2 cellular contexts compared by ENCODE assay signal in the genomic region with DNA sequence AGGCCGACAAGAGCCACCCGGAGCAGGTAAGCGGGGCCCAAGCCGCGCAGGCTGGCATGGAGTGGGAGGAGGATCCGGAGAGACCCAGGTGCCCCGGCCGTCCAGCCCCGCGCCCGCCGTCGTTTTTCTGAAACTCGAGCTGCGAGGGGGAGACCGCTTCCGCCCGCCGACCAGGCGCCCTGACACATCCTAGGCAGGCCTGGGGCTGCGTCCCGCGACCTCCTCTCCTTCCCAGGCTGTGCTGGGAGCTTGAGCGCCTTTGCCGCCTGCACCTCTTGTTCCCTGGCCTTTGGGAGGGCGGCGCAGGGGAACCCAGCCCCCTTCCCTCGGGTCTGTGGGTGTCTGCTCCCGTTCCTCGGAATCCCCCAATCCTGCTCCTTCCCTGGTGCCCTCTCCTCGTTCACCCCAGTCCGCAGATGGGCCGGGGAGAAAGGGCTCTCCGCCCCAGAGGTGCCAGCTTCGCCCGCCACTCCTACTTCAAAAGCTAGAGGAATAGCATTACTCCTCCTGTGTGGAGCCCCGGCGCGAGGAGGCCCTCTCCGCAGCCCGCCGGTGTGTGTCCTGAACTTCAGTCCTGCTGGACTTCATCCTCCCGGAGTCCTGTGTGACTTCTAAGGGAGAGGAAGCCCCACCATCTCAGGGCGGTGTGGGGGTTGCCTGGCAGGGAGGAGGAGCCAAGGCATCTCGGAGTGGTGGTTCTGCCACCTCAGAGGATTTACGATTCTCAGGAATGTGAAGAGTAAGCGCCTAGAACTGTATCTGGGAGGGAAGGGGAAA.
TF ChIP-seq lines count a peak whose summit lies in the region.

No MANE protein-coding gene starts in this region.

TF ChIP-seq in HEK293T, 16 proteins besides CTCF, POLR2A, EP300 and RAD21:
- TF ChIP-seq BHLHE40 (IDR thresholded peaks at IDR 0.05; ENCODE audit: borderline replicate concordance) (no peak), L3MBTL2 (conservative IDR thresholded peaks at IDR 0.05) (no peak)
- TF ChIP-seq, protein P1, sequence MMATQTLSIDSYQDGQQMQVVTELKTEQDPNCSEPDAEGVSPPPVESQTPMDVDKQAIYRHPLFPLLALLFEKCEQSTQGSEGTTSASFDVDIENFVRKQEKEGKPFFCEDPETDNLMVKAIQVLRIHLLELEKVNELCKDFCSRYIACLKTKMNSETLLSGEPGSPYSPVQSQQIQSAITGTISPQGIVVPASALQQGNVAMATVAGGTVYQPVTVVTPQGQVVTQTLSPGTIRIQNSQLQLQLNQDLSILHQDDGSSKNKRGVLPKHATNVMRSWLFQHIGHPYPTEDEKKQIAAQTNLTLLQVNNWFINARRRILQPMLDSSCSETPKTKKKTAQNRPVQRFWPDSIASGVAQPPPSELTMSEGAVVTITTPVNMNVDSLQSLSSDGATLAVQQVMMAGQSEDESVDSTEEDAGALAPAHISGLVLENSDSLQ (IDR thresholded peaks at IDR 0.05): peak; percentile 77

TF ChIP-seq in K562, 482 proteins besides CTCF, POLR2A, EP300 and RAD21 (continues in another document):
- TF ChIP-seq, protein P2, sequence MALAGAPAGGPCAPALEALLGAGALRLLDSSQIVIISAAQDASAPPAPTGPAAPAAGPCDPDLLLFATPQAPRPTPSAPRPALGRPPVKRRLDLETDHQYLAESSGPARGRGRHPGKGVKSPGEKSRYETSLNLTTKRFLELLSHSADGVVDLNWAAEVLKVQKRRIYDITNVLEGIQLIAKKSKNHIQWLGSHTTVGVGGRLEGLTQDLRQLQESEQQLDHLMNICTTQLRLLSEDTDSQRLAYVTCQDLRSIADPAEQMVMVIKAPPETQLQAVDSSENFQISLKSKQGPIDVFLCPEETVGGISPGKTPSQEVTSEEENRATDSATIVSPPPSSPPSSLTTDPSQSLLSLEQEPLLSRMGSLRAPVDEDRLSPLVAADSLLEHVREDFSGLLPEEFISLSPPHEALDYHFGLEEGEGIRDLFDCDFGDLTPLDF (CRISPR knock-in tag; IDR thresholded peaks at IDR 0.05): no peak
- TF ChIP-seq EZH2 (IDR thresholded peaks at IDR 0.05; ENCODE audit: borderline replicate concordance, low read depth, low read length): no peak
- peak; percentile 5 for TF ChIP-seq KDM5B (IDR thresholded peaks at IDR 0.05; ENCODE audit: insufficient replicate concordance, low read depth, low read length)
- no peak for TF ChIP-seq ZNF212 (CRISPR knock-in tag; IDR thresholded peaks at IDR 0.05)
- TF ChIP-seq ZNF57 (CRISPR knock-in tag; IDR thresholded peaks at IDR 0.05): no peak
- no peak for TF ChIP-seq HLTF (IDR thresholded peaks at IDR 0.05)
- no peak for TF ChIP-seq BCL6 (CRISPR knock-in tag; IDR thresholded peaks at IDR 0.05)
- TF ChIP-seq KAT7 (CRISPR knock-in tag; IDR thresholded peaks at IDR 0.05; ENCODE audit: borderline replicate concordance): no peak
- TF ChIP-seq, protein P3, sequence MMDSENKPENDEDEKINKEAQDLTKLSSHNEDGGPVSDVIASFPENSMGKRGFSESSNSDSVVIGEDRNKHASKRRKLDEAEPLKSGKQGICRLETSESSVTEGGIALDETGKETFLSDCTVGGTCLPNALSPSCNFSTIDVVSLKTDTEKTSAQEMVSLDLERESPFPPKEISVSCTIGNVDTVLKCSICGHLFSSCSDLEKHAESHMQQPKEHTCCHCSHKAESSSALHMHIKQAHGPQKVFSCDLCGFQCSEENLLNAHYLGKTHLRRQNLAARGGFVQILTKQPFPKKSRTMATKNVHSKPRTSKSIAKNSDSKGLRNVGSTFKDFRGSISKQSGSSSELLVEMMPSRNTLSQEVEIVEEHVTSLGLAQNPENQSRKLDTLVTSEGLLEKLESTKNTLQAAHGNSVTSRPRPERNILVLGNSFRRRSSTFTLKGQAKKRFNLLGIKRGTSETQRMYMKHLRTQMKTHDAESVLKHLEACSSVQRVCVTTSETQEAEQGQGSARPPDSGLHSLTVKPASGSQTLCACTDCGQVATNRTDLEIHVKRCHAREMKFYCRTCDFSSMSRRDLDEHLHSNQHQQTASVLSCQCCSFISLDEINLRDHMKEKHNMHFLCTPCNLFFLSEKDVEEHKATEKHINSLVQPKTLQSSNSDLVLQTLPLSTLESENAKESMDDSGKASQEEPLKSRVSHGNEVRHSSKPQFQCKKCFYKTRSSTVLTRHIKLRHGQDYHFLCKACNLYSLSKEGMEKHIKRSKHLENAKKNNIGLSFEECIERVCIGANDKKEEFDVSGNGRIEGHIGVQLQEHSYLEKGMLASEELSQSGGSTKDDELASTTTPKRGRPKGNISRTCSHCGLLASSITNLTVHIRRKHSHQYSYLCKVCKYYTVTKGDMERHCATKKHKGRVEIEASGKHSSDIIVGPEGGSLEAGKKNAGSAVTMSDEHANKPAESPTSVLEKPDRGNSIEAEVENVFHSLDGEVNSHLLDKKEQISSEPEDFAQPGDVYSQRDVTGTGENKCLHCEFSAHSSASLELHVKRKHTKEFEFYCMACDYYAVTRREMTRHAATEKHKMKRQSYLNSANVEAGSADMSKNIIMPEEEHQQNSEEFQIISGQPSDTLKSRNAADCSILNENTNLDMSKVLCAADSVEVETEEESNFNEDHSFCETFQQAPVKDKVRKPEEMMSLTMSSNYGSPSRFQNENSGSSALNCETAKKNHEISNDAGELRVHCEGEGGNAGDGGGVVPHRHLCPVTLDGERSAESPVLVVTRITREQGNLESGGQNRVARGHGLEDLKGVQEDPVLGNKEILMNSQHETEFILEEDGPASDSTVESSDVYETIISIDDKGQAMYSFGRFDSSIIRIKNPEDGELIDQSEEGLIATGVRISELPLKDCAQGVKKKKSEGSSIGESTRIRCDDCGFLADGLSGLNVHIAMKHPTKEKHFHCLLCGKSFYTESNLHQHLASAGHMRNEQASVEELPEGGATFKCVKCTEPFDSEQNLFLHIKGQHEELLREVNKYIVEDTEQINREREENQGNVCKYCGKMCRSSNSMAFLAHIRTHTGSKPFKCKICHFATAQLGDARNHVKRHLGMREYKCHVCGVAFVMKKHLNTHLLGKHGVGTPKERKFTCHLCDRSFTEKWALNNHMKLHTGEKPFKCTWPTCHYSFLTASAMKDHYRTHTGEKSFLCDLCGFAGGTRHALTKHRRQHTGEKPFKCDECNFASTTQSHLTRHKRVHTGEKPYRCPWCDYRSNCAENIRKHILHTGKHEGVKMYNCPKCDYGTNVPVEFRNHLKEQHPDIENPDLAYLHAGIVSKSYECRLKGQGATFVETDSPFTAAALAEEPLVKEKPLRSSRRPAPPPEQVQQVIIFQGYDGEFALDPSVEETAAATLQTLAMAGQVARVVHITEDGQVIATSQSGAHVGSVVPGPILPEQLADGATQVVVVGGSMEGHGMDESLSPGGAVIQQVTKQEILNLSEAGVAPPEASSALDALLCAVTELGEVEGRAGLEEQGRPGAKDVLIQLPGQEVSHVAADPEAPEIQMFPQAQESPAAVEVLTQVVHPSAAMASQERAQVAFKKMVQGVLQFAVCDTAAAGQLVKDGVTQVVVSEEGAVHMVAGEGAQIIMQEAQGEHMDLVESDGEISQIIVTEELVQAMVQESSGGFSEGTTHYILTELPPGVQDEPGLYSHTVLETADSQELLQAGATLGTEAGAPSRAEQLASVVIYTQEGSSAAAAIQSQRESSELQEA (IDR thresholded peaks at IDR 0.05; ENCODE audit: low read depth): no peak
- TF ChIP-seq CBX1 (IDR thresholded peaks at IDR 0.05; ENCODE audit: low read depth): no peak
- TF ChIP-seq, protein P4, sequence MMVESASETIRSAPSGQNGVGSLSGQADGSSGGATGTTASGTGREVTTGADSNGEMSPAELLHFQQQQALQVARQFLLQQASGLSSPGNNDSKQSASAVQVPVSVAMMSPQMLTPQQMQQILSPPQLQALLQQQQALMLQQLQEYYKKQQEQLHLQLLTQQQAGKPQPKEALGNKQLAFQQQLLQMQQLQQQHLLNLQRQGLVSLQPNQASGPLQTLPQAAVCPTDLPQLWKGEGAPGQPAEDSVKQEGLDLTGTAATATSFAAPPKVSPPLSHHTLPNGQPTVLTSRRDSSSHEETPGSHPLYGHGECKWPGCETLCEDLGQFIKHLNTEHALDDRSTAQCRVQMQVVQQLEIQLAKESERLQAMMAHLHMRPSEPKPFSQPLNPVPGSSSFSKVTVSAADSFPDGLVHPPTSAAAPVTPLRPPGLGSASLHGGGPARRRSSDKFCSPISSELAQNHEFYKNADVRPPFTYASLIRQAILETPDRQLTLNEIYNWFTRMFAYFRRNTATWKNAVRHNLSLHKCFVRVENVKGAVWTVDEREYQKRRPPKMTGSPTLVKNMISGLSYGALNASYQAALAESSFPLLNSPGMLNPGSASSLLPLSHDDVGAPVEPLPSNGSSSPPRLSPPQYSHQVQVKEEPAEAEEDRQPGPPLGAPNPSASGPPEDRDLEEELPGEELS (CRISPR knock-in tag; IDR thresholded peaks at IDR 0.05; ENCODE audit: borderline replicate concordance): no peak
- TF ChIP-seq, protein P5, sequence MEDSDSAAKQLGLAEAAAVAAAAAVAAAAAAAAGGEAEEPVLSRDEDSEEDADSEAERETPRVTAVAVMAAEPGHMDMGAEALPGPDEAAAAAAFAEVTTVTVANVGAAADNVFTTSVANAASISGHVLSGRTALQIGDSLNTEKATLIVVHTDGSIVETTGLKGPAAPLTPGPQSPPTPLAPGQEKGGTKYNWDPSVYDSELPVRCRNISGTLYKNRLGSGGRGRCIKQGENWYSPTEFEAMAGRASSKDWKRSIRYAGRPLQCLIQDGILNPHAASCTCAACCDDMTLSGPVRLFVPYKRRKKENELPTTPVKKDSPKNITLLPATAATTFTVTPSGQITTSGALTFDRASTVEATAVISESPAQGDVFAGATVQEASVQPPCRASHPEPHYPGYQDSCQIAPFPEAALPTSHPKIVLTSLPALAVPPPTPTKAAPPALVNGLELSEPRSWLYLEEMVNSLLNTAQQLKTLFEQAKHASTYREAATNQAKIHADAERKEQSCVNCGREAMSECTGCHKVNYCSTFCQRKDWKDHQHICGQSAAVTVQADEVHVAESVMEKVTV (CRISPR knock-in tag; IDR thresholded peaks at IDR 0.05): no peak
- no peak for TF ChIP-seq CBFB (CRISPR knock-in tag; IDR thresholded peaks at IDR 0.05)
- TF ChIP-seq BACH1 (tag; IDR thresholded peaks at IDR 0.05): no peak
- TF ChIP-seq CHD1 (IDR thresholded peaks at IDR 0.05; ENCODE audit: low read length): no peak
- TF ChIP-seq NONO (IDR thresholded peaks at IDR 0.05; ENCODE audit: low read depth in 2 of 2, low read length in 1 of 2): no peak
- TF ChIP-seq, protein P6, sequence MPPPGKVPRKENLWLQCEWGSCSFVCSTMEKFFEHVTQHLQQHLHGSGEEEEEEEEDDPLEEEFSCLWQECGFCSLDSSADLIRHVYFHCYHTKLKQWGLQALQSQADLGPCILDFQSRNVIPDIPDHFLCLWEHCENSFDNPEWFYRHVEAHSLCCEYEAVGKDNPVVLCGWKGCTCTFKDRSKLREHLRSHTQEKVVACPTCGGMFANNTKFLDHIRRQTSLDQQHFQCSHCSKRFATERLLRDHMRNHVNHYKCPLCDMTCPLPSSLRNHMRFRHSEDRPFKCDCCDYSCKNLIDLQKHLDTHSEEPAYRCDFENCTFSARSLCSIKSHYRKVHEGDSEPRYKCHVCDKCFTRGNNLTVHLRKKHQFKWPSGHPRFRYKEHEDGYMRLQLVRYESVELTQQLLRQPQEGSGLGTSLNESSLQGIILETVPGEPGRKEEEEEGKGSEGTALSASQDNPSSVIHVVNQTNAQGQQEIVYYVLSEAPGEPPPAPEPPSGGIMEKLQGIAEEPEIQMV (tag; conservative IDR thresholded peaks at IDR 0.05; ENCODE audit: low read depth): no peak
- no peak for TF ChIP-seq SMAD1 (IDR thresholded peaks at IDR 0.05; ENCODE audit: low read depth, low read length, partially characterized antibody)
- TF ChIP-seq TSC22D4 (tag; IDR thresholded peaks at IDR 0.05): no peak
- TF ChIP-seq FOXK1 (CRISPR knock-in tag; IDR thresholded peaks at IDR 0.05; ENCODE audit: borderline replicate concordance): no peak
- TF ChIP-seq NCOA6 (IDR thresholded peaks at IDR 0.05): no peak
- no peak for TF ChIP-seq ZNF583 (CRISPR knock-in tag; IDR thresholded peaks at IDR 0.05)
- peak; percentile 30 for TF ChIP-seq MEIS2 (IDR thresholded peaks at IDR 0.05; ENCODE audit: partially characterized antibody)
- no peak for TF ChIP-seq HMGN3 (IDR thresholded peaks at IDR 0.05; ENCODE audit: borderline replicate concordance, extremely low read depth, insufficient read length, low read depth, low read length)
- no peak for TF ChIP-seq NBN (IDR thresholded peaks at IDR 0.05; ENCODE audit: low read depth)
- no peak for TF ChIP-seq NCOA2 (IDR thresholded peaks at IDR 0.05; ENCODE audit: partially characterized antibody in 2 of 2)
- no peak for TF ChIP-seq ZNF695 (CRISPR knock-in tag; IDR thresholded peaks at IDR 0.05)
- no peak for TF ChIP-seq RFX1 (IDR thresholded peaks at IDR 0.05)
- TF ChIP-seq, protein P7, sequence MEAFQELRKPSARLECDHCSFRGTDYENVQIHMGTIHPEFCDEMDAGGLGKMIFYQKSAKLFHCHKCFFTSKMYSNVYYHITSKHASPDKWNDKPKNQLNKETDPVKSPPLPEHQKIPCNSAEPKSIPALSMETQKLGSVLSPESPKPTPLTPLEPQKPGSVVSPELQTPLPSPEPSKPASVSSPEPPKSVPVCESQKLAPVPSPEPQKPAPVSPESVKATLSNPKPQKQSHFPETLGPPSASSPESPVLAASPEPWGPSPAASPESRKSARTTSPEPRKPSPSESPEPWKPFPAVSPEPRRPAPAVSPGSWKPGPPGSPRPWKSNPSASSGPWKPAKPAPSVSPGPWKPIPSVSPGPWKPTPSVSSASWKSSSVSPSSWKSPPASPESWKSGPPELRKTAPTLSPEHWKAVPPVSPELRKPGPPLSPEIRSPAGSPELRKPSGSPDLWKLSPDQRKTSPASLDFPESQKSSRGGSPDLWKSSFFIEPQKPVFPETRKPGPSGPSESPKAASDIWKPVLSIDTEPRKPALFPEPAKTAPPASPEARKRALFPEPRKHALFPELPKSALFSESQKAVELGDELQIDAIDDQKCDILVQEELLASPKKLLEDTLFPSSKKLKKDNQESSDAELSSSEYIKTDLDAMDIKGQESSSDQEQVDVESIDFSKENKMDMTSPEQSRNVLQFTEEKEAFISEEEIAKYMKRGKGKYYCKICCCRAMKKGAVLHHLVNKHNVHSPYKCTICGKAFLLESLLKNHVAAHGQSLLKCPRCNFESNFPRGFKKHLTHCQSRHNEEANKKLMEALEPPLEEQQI (IDR thresholded peaks at IDR 0.05): no peak
- no peak for TF ChIP-seq CCAR2 (IDR thresholded peaks at IDR 0.05; ENCODE audit: low read depth, low read length)
- 0 out of 4 replicates have a peak, but pooled peaks of 1 of the 2 experiments have one; percentile 27 for TF ChIP-seq KDM4B (IDR thresholded peaks at IDR 0.05; ENCODE audit: borderline replicate concordance in 2 of 2, low read depth in 1 of 2)
- no peak for TF ChIP-seq TBL1XR1 (IDR thresholded peaks at IDR 0.05; ENCODE audit: low read length in 2 of 2)
- TF ChIP-seq ZNF41 (CRISPR knock-in tag; conservative IDR thresholded peaks at IDR 0.05): no peak
- TF ChIP-seq, protein P8, sequence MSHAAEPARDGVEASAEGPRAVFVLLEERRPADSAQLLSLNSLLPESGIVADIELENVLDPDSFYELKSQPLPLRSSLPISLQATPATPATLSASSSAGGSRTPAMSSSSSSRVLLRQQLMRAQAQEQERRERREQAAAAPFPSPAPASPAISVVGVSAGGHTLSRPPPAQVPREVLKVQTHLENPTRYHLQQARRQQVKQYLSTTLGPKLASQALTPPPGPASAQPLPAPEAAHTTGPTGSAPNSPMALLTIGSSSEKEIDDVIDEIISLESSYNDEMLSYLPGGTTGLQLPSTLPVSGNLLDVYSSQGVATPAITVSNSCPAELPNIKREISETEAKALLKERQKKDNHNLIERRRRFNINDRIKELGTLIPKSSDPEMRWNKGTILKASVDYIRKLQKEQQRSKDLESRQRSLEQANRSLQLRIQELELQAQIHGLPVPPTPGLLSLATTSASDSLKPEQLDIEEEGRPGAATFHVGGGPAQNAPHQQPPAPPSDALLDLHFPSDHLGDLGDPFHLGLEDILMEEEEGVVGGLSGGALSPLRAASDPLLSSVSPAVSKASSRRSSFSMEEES (CRISPR knock-in tag; IDR thresholded peaks at IDR 0.05): no peak
- TF ChIP-seq CEBPG (CRISPR knock-in tag; IDR thresholded peaks at IDR 0.05): no peak
- TF ChIP-seq CEBPG (tag; conservative IDR thresholded peaks at IDR 0.05 in 1 of 2, IDR thresholded peaks at IDR 0.05 in 1 of 2): no peak
- no peak for TF ChIP-seq XRCC4 (IDR thresholded peaks at IDR 0.05; ENCODE audit: extremely low read depth, insufficient read depth, insufficient read length)
